1 cellular context compared by ENCODE assay signal in the genomic region with DNA sequence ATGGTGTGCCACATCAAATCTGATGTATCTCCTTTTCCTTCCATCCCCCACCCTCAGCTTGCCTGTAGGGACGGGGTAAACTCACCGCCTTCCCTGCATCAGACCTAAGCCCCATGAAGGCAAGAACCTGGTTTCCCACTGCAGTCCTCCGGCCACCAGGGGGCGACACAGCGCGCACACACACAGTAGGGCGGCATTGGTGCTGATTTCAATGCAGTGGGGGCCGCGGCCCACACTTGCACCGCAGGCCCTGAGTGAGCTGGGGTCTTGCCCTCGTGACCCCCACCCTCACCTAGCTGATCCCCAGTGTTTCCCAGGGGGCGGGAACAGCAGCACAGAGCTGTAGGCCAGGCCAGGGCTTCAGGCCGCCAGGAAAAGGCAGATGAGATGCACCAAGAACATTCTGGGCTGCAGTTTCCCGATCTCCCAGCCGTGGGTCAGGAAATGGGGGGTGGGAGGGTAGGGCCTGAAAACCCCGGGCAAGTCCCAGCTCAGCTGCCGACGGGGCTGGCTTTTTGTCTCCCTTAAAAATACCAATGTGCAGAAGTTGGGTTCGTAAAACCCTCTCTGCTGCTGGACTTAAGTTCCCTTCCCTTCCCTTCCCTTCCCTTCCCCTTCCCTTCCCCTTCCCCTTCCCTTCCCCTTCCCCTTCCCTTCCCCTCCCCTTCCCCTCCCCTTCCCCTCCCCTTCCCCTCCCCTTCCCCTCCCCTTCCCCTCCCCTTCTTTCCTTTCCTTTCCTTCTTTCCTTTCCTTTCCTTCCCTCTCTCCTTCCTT.
TF ChIP-seq lines count a peak whose summit lies in the region.

No MANE protein-coding gene starts in this region.

TF ChIP-seq in H1, 55 proteins besides CTCF, POLR2A, EP300 and RAD21:
- no peak for TF ChIP-seq HDAC6 (IDR thresholded peaks at IDR 0.05; ENCODE audit: low read depth, low read length)
- TF ChIP-seq POLR2AphosphoS5 (IDR thresholded peaks at IDR 0.05; ENCODE audit: low read depth, low read length), result no peak
- TF ChIP-seq CBX5 (IDR thresholded peaks at IDR 0.05; ENCODE audit: low read depth, low read length), result no peak
- no peak for TF ChIP-seq KDM5A (IDR thresholded peaks at IDR 0.05; ENCODE audit: low read length)
- no peak for TF ChIP-seq SP1 (IDR thresholded peaks at IDR 0.05; ENCODE audit: low read depth, low read length)
- TF ChIP-seq BRCA1 (IDR thresholded peaks at IDR 0.05; ENCODE audit: low read depth, low read length), result no peak
- TF ChIP-seq SRF (IDR thresholded peaks at IDR 0.05; ENCODE audit: low read depth, low read length), result no peak
- TF ChIP-seq CTBP2 (IDR thresholded peaks at IDR 0.05; ENCODE audit: borderline replicate concordance, insufficient read depth, insufficient read length, low read length), result no peak
- TF ChIP-seq TEAD4 (IDR thresholded peaks at IDR 0.05; ENCODE audit: low read depth, low read length), result no peak
- TF ChIP-seq SIN3A (conservative IDR thresholded peaks at IDR 0.05 in 1 of 2, IDR thresholded peaks at IDR 0.05 in 1 of 2; ENCODE audit: low read depth in 1 of 2, low read length in 2 of 2), result no peak
- 0 out of 2 replicates have a peak, but pooled peaks have one; percentile 23 for TF ChIP-seq TAF1 (IDR thresholded peaks at IDR 0.05; ENCODE audit: low read depth, low read length)
- TF ChIP-seq NANOG (IDR thresholded peaks at IDR 0.05; ENCODE audit: insufficient read depth, low read depth, low read length, poor library complexity, severe bottlenecking), result no peak
- TF ChIP-seq, protein P1, sequence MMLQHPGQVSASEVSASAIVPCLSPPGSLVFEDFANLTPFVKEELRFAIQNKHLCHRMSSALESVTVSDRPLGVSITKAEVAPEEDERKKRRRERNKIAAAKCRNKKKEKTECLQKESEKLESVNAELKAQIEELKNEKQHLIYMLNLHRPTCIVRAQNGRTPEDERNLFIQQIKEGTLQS (IDR thresholded peaks at IDR 0.05; ENCODE audit: insufficient read depth, low read depth, low read length), result no peak
- TF ChIP-seq EGR1 (IDR thresholded peaks at IDR 0.05; ENCODE audit: borderline replicate concordance, low read depth, low read length), result 0 out of 2 replicates have a peak, but pooled peaks have one; percentile 42
- TF ChIP-seq CREB1 (IDR thresholded peaks at IDR 0.05), result no peak
- no peak for TF ChIP-seq ASH2L (IDR thresholded peaks at IDR 0.05; ENCODE audit: low read length)
- TF ChIP-seq, protein P2, sequence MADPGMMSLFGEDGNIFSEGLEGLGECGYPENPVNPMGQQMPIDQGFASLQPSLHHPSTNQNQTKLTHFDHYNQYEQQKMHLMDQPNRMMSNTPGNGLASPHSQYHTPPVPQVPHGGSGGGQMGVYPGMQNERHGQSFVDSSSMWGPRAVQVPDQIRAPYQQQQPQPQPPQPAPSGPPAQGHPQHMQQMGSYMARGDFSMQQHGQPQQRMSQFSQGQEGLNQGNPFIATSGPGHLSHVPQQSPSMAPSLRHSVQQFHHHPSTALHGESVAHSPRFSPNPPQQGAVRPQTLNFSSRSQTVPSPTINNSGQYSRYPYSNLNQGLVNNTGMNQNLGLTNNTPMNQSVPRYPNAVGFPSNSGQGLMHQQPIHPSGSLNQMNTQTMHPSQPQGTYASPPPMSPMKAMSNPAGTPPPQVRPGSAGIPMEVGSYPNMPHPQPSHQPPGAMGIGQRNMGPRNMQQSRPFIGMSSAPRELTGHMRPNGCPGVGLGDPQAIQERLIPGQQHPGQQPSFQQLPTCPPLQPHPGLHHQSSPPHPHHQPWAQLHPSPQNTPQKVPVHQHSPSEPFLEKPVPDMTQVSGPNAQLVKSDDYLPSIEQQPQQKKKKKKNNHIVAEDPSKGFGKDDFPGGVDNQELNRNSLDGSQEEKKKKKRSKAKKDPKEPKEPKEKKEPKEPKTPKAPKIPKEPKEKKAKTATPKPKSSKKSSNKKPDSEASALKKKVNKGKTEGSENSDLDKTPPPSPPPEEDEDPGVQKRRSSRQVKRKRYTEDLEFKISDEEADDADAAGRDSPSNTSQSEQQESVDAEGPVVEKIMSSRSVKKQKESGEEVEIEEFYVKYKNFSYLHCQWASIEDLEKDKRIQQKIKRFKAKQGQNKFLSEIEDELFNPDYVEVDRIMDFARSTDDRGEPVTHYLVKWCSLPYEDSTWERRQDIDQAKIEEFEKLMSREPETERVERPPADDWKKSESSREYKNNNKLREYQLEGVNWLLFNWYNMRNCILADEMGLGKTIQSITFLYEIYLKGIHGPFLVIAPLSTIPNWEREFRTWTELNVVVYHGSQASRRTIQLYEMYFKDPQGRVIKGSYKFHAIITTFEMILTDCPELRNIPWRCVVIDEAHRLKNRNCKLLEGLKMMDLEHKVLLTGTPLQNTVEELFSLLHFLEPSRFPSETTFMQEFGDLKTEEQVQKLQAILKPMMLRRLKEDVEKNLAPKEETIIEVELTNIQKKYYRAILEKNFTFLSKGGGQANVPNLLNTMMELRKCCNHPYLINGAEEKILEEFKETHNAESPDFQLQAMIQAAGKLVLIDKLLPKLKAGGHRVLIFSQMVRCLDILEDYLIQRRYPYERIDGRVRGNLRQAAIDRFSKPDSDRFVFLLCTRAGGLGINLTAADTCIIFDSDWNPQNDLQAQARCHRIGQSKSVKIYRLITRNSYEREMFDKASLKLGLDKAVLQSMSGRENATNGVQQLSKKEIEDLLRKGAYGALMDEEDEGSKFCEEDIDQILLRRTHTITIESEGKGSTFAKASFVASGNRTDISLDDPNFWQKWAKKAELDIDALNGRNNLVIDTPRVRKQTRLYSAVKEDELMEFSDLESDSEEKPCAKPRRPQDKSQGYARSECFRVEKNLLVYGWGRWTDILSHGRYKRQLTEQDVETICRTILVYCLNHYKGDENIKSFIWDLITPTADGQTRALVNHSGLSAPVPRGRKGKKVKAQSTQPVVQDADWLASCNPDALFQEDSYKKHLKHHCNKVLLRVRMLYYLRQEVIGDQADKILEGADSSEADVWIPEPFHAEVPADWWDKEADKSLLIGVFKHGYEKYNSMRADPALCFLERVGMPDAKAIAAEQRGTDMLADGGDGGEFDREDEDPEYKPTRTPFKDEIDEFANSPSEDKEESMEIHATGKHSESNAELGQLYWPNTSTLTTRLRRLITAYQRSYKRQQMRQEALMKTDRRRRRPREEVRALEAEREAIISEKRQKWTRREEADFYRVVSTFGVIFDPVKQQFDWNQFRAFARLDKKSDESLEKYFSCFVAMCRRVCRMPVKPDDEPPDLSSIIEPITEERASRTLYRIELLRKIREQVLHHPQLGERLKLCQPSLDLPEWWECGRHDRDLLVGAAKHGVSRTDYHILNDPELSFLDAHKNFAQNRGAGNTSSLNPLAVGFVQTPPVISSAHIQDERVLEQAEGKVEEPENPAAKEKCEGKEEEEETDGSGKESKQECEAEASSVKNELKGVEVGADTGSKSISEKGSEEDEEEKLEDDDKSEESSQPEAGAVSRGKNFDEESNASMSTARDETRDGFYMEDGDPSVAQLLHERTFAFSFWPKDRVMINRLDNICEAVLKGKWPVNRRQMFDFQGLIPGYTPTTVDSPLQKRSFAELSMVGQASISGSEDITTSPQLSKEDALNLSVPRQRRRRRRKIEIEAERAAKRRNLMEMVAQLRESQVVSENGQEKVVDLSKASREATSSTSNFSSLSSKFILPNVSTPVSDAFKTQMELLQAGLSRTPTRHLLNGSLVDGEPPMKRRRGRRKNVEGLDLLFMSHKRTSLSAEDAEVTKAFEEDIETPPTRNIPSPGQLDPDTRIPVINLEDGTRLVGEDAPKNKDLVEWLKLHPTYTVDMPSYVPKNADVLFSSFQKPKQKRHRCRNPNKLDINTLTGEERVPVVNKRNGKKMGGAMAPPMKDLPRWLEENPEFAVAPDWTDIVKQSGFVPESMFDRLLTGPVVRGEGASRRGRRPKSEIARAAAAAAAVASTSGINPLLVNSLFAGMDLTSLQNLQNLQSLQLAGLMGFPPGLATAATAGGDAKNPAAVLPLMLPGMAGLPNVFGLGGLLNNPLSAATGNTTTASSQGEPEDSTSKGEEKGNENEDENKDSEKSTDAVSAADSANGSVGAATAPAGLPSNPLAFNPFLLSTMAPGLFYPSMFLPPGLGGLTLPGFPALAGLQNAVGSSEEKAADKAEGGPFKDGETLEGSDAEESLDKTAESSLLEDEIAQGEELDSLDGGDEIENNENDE (IDR thresholded peaks at IDR 0.05; ENCODE audit: insufficient replicate concordance, low read length), result no peak
- no peak for TF ChIP-seq E2F6 (IDR thresholded peaks at IDR 0.05)
- no peak for TF ChIP-seq FOSL1 (IDR thresholded peaks at IDR 0.05; ENCODE audit: insufficient read depth, low read depth, low read length)
- TF ChIP-seq SUZ12 (IDR thresholded peaks at IDR 0.05; ENCODE audit: low read length), result no peak
- TF ChIP-seq TBP (IDR thresholded peaks at IDR 0.05; ENCODE audit: low read depth, low read length), result peak; percentile 13; the same call in 1 of the 2 replicates
- no peak for TF ChIP-seq CBX8 (IDR thresholded peaks at IDR 0.05; ENCODE audit: borderline replicate concordance, low read depth, low read length)
- TF ChIP-seq NRF1 (IDR thresholded peaks at IDR 0.05; ENCODE audit: low read depth, low read length), result no peak
- peak; percentile 69; the same call in 1 of the 2 replicates for TF ChIP-seq GABPA (IDR thresholded peaks at IDR 0.05; ENCODE audit: borderline replicate concordance, insufficient read depth, low read length)
- no peak for TF ChIP-seq CEBPB (IDR thresholded peaks at IDR 0.05; ENCODE audit: low read depth, low read length)
- TF ChIP-seq RNF2 (IDR thresholded peaks at IDR 0.05; ENCODE audit: borderline replicate concordance, low read depth, low read length, missing control alignments, poor library complexity, severe bottlenecking), result no peak
- peak; percentile 44; the same call in 1 of the 2 replicates for TF ChIP-seq SP2 (IDR thresholded peaks at IDR 0.05; ENCODE audit: low read length)
- no peak for TF ChIP-seq SIRT6 (IDR thresholded peaks at IDR 0.05; ENCODE audit: low read length)
- no peak for TF ChIP-seq SAP30 (IDR thresholded peaks at IDR 0.05; ENCODE audit: insufficient read depth, insufficient replicate concordance, low read length)
- no peak for TF ChIP-seq CHD1 (IDR thresholded peaks at IDR 0.05; ENCODE audit: low read depth, low read length)
- no peak for TF ChIP-seq JUN (IDR thresholded peaks at IDR 0.05; ENCODE audit: low read depth, low read length)
- no peak for TF ChIP-seq JUND (IDR thresholded peaks at IDR 0.05; ENCODE audit: low read length)
- TF ChIP-seq ZNF274 (IDR thresholded peaks at IDR 0.05; ENCODE audit: borderline replicate concordance, extremely low read depth, low read length), result no peak
- TF ChIP-seq RBBP5 (IDR thresholded peaks at IDR 0.05; ENCODE audit: borderline replicate concordance, low read depth, low read length), result no peak
